ENCODE assay signal across 8 cellular contexts in genomic region chr1:211382714-211383480, GRCh38.
DNase-seq lines count a peak whose midpoint lies in the region; ATAC-seq and TF ChIP-seq lines count a peak whose summit lies in the region.

No MANE protein-coding gene starts in this region.

- CTCF ChIA-PET in AG04449 (lab: Yijun Ruan, JAX), result interaction anchor here (0.8 to 1.7 kb wide), 3 partner anchors 59 to 132 kb away, joined by 3 to 9 read pairs (median 4); no protein-coding TSS in a partner anchor

- peaks cover 10% of the 10 kb centered on the region for H3K36me3 Mint-ChIP-seq in central memory CD8-positive, alpha-beta T cell (ENCODE audit: insufficient read depth)

- DNase-seq in AG04449 (ENCODE audit: low read depth, low spot score), result peak; percentile 74
- peak; percentile 95 for DNase-seq in NCI-H345 (lab: John Stamatoyannopoulos, UW)
- DNase-seq in central memory CD8-positive, alpha-beta T cell (ENCODE audit: low spot score in 2 of 2), result peak; percentile 51 to 63
- peak; percentile 96 for DNase-seq in islet precursor cell
- DNase-seq in stimulated activated CD4-positive, alpha-beta T cell treated with anti-CD3 and anti-CD28 coated beads, Interleukin-12 subunit alpha, Interleukin-12 subunit beta, amount 100 ng/mL, for 24 hours (ENCODE audit: low read depth in 2 of 2), result peak; percentile 63 to 73

- ATAC-seq in GM18873 (IDR thresholded peaks at IDR 0.05; ENCODE audit: low FRiP score, unreplicated experiment) (peak; percentile 82), HG03108 (IDR thresholded peaks at IDR 0.05; ENCODE audit: unreplicated experiment) (peak; percentile 99)
- ATAC-seq in activated CD4-positive, CD25-positive, alpha-beta regulatory T cell treated with anti-CD3 and anti-CD28 coated beads, Interleukin-2, amount 50 U/mL, for 24 hours, result peak; percentile 66 to 69
- ATAC-seq in central memory CD8-positive, alpha-beta T cell (replicated peaks; ENCODE audit: extremely low read depth, poor library complexity, severe bottlenecking), result peak; percentile 84

- H3K27ac Mint-ChIP-seq in central memory CD8-positive, alpha-beta T cell (ENCODE audit: low read depth), result peak overlapping the region; percentile 93

- H3K9me3 Mint-ChIP-seq in central memory CD8-positive, alpha-beta T cell, result no peaks in the 10 kb centered on the region

- peak overlapping the region; percentile 83 for H3K4me3 Mint-ChIP-seq in central memory CD8-positive, alpha-beta T cell

- no peaks in the 10 kb centered on the region for H3K27me3 Mint-ChIP-seq in central memory CD8-positive, alpha-beta T cell

- POLR2A ChIA-PET in AG04449 (lab: Yijun Ruan, JAX), result interaction anchor here (1.0 to 1.2 kb wide), 2 partner anchors 14 to 34 kb away, joined by 3 read pairs; no protein-coding TSS in a partner anchor

- peak overlapping the region; percentile 79 for H3K4me3 ChIP-seq in AG04449 (ENCODE audit: low read depth, low read length)

- peaks cover 13% of the 10 kb centered on the region for H3K4me1 Mint-ChIP-seq in central memory CD8-positive, alpha-beta T cell

- no peak for TF ChIP-seq CTCF in AG04449 (IDR thresholded peaks at IDR 0.05; ENCODE audit: insufficient read depth, low read length, missing control alignments)

Comparison
In these comparisons a context has a peak if more than half of its experiments do, and no peak if none do; other contexts are left out.
1. Peak in every context shown above with its lines: DNase-seq, ATAC-seq and H3K4me3 ChIP-seq.